ENCODE assay signal across 16 cellular contexts in the genomic region with DNA sequence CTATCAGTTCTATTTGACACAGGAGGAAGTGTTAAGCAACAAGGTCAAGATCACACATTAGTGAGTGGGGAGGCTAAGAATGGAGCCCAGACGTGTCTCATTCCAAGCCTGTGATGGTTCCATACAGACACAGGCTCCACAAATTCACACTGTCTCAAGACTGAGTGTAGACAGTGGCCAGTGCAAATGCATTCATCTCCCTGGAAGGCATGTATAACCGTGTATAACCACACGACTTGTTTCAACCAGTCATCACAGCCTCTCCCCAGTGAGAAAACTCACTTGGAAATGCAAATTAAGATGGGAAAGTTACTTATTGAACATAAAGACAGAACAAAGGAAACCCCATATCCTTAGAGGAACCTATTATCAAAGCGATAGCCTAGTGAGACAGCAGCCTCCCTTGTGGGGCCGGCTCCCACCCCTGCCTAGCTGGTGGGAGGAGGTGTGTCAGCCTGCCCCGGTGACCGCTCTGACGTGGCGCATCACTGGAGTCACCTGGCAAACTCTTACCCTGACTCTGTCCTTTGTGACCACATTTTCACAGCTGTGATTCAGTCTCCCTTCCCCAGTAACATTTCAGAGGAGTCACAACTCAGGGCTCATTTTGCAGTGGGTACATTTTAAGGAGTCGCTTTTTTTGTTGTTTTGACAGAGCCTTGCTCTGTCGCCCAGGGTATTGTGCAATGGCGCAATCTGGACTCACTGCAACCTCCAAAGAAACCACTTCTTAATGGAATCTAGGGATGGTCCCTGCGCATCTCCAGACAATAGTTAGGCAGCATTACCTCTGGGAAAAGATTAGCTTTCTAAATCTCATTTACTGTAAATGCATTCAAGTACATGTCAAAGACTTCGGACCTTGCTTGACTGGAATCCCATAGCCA.
DNase-seq lines count a peak whose midpoint lies in the region; ATAC-seq and TF ChIP-seq lines count a peak whose summit lies in the region.
"Had no signal": no experiment of that assay in that cellular context is flagged by ENCODE, and none has a peak within 500 bp of the region (broad histone marks: within the 10 kb centered on the region; RNA-seq: fewer than 3 reads in every experiment).

No MANE protein-coding gene starts in this region.

- no peak overlapping the region for H3K27ac Mint-ChIP-seq in chondrocyte (ENCODE audit: unreplicated experiment)
- H3K27ac Mint-ChIP-seq: activated CD8-positive, alpha-beta memory T cell treated with anti-CD3 and anti-CD28 coated beads, Interleukin-2, amount 10 ng/mL, durations not matched to agents 7 days and 5 days; CD8-positive, alpha-beta memory T cell had no signal

- H3K27ac ChIP-seq in osteoblast (ENCODE audit: low read depth, low read length) (peak overlapping the region; percentile 77), Peyer's patch (no peak overlapping the region)
- H3K27ac ChIP-seq: HL-60, tibial nerve had no signal

- H3K4me1 Mint-ChIP-seq in chondrocyte (ENCODE audit: low read depth) = peaks cover 8% of the 10 kb centered on the region
- H3K4me1 Mint-ChIP-seq: activated CD8-positive, alpha-beta memory T cell treated with anti-CD3 and anti-CD28 coated beads, Interleukin-2, amount 10 ng/mL, durations not matched to agents 7 days and 5 days; CD8-positive, alpha-beta memory T cell had no signal

- peak; percentile 43 for DNase-seq in HPDE6-E6E7 (ENCODE audit: extremely low spot score)
- peak; percentile 59 for DNase-seq in chondrocyte (ENCODE audit: low spot score)
- no peak for DNase-seq in osteoblast (ENCODE audit: insufficient read length, low spot score, missing footprints)
- DNase-seq in NCI-H2029 treated with DMSO at 0.1 percent for 48 hours (lab: John Stamatoyannopoulos, UW) = no peak
- DNase-seq in SK-N-DZ (ENCODE audit: low spot score) = no peak
- no peak for DNase-seq in Peyer's patch
- DNase-seq: activated CD8-positive, alpha-beta memory T cell treated with anti-CD3 and anti-CD28 coated beads, Interleukin-2, amount 10 ng/mL, durations not matched to agents 7 days and 5 days; activated naive CD4-positive, alpha-beta T cell treated with anti-CD3 and anti-CD28 coated beads, Interleukin-2, amount 50 U/mL, for 16 hours; CD8-positive, alpha-beta memory T cell; NCI-H1105; NCI-H510A; Right ventricle myocardium superior had no signal

- H3K4me3 Mint-ChIP-seq in chondrocyte (ENCODE audit: unreplicated experiment) = no peak overlapping the region
- H3K4me3 Mint-ChIP-seq: activated CD8-positive, alpha-beta memory T cell treated with anti-CD3 and anti-CD28 coated beads, Interleukin-2, amount 10 ng/mL, durations not matched to agents 7 days and 5 days; CD8-positive, alpha-beta memory T cell; nephron had no signal

- no peaks in the 10 kb centered on the region for H3K79me2 ChIP-seq in osteoblast (ENCODE audit: insufficient read depth, low read length)

- H3K36me3 ChIP-seq in osteoblast (ENCODE audit: insufficient read depth, low read length) = no peaks in the 10 kb centered on the region
- no peaks in the 10 kb centered on the region for H3K36me3 ChIP-seq in Peyer's patch
- H3K36me3 ChIP-seq: tibial nerve had no signal

- peak overlapping the region; percentile 54 for H3K4me2 ChIP-seq in osteoblast (ENCODE audit: insufficient read depth, low read length)

- H3K36me3 Mint-ChIP-seq in chondrocyte (ENCODE audit: low read depth) = no peaks in the 10 kb centered on the region
- H3K36me3 Mint-ChIP-seq: activated CD8-positive, alpha-beta memory T cell treated with anti-CD3 and anti-CD28 coated beads, Interleukin-2, amount 10 ng/mL, durations not matched to agents 7 days and 5 days; CD8-positive, alpha-beta memory T cell had no signal

- H3K4me1 ChIP-seq in osteoblast (ENCODE audit: insufficient read depth, low read length) (peaks cover 22% of the 10 kb centered on the region), Peyer's patch (no peaks in the 10 kb centered on the region)
- H3K4me1 ChIP-seq: tibial nerve had no signal

- ATAC-seq in GM21423 (IDR thresholded peaks at IDR 0.05; ENCODE audit: unreplicated experiment) = peak; percentile 52
- ATAC-seq: activated CD8-positive, alpha-beta memory T cell treated with anti-CD3 and anti-CD28 coated beads, Interleukin-2, amount 10 ng/mL, durations not matched to agents 7 days and 5 days had no signal

- H3K9me3 ChIP-seq in osteoblast (ENCODE audit: low read depth, low read length) = no peaks in the 10 kb centered on the region
- no peaks in the 10 kb centered on the region for H3K9me3 ChIP-seq in Peyer's patch
- H3K9me3 ChIP-seq: tibial nerve had no signal

- H3K27me3 ChIP-seq in osteoblast (ENCODE audit: insufficient read depth, low read length) = no peaks in the 10 kb centered on the region
- no peaks in the 10 kb centered on the region for H3K27me3 ChIP-seq in Peyer's patch
- H3K27me3 ChIP-seq: tibial nerve had no signal

- H2AFZ ChIP-seq in osteoblast (ENCODE audit: low read length) = peak overlapping the region; percentile 32

- no peaks in the 10 kb centered on the region for H4K20me1 ChIP-seq in osteoblast (ENCODE audit: insufficient read depth, low read length)

- H3K9me3 Mint-ChIP-seq in chondrocyte (ENCODE audit: low read depth) = no peaks in the 10 kb centered on the region
- H3K9me3 Mint-ChIP-seq: nephron had no signal

- TF ChIP-seq CTCF in chondrocyte (IDR thresholded peaks at IDR 0.05) (no peak), osteoblast (IDR thresholded peaks at IDR 0.05; ENCODE audit: extremely low read depth, low read depth, low read length) (no peak), Peyer's patch (IDR thresholded peaks at IDR 0.05) (no peak)

- peaks cover 2% of the 10 kb centered on the region for H3K27me3 Mint-ChIP-seq in chondrocyte (ENCODE audit: low read depth)
- H3K27me3 Mint-ChIP-seq: activated CD8-positive, alpha-beta memory T cell treated with anti-CD3 and anti-CD28 coated beads, Interleukin-2, amount 10 ng/mL, durations not matched to agents 7 days and 5 days had no signal

- no peak for TF ChIP-seq POLR2A in Peyer's patch (IDR thresholded peaks at IDR 0.05)

- H3K4me3 ChIP-seq in osteoblast (ENCODE audit: insufficient read depth, low read length) = no peak overlapping the region
- H3K4me3 ChIP-seq in Peyer's patch = no peak overlapping the region
- H3K4me3 ChIP-seq: tibial nerve had no signal

Comparison
In these comparisons a context has a peak if more than half of its experiments do, and no peak if none do; other contexts are left out.
1. DNase-seq: peak in HPDE6-E6E7 (single experiment) and chondrocyte (single experiment); none in osteoblast (single experiment), NCI-H2029 treated with DMSO at 0.1 percent for 48 hours (single experiment), SK-N-DZ (single experiment) and Peyer's patch (0 of 3).